In genomic region chr11:27388869-27389268, GRCh38 we compare ENCODE assay signal across 1 cellular context.
TF ChIP-seq lines count a peak whose summit lies in the region.

No MANE protein-coding gene starts in this region.

TF ChIP-seq in GM23338, 12 proteins besides CTCF, POLR2A, EP300 and RAD21 (continued from another document):
- TF ChIP-seq ZNF462 (CRISPR knock-in tag; IDR thresholded peaks at IDR 0.05) (no peak), EZH2phosphoT487 (IDR thresholded peaks at IDR 0.05; ENCODE audit: unreplicated experiment) (no peak), POLR2AphosphoS5 (IDR thresholded peaks at IDR 0.05; ENCODE audit: low read depth) (no peak), REST (IDR thresholded peaks at IDR 0.05; ENCODE audit: unreplicated experiment) (no peak)
